In the genomic region with DNA sequence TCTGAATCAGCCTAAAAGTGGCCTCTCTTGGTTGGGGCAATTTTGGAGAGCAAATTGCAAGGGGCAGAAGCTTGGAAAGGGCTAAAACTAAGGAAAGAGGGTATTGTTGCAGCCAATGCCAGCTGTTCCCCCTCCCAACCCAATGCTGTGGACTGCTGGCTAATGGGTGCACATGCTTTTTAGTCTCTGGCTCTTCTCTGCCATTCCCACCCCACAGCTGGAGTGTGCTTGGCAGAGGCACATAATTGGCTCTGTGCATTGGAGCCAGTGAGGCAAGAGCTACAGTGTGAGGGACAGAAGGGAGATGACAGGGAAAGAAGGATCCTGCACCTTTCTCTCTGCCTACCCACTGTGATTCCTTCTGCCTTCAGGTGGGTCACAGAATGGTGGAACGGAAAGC, we compare ENCODE assay signal across 16 cellular contexts.
A peak's percentile ranks its signal among the peaks of the same experiment; 100 is the strongest.
DNase-seq lines count a peak whose midpoint lies in the region; TF ChIP-seq lines count a peak whose summit lies in the region.
"Had no signal": no experiment of that assay in that cellular context is flagged by ENCODE, and none has a peak within 500 bp of the region (broad histone marks: within the 10 kb centered on the region; RNA-seq: fewer than 3 reads in every experiment).

No MANE protein-coding gene starts in this region.

- H3K4me3 Mint-ChIP-seq in activated naive CD8-positive, alpha-beta T cell treated with anti-CD3 and anti-CD28 coated beads for 36 hours: no peak overlapping the region
- H3K4me3 Mint-ChIP-seq in Calu3 (ENCODE audit: low read depth, unreplicated experiment): no peak overlapping the region

- no peak overlapping the region for H3K4me3 ChIP-seq in left ventricle myocardium inferior
- H3K4me3 ChIP-seq: A549 had no signal

- no peak overlapping the region for H3K27ac Mint-ChIP-seq in activated naive CD8-positive, alpha-beta T cell treated with anti-CD3 and anti-CD28 coated beads for 36 hours
- H3K27ac Mint-ChIP-seq in Calu3 (ENCODE audit: unreplicated experiment): no peak overlapping the region

- peaks cover 9% of the 10 kb centered on the region for H3K4me1 Mint-ChIP-seq in activated naive CD8-positive, alpha-beta T cell treated with anti-CD3 and anti-CD28 coated beads for 36 hours
- H3K4me1 Mint-ChIP-seq in Calu3 (ENCODE audit: low read depth, unreplicated experiment): peaks cover 24% of the 10 kb centered on the region

- CTCF ChIA-PET in Calu3 (lab: Charles Lee): interaction anchor here (0.7 kb wide), 1 partner anchor 197 kb away, joined by 4 read pairs; no protein-coding TSS in a partner anchor

- DNase-seq in anterior cingulate cortex (lab: John Stamatoyannopoulos, UW): peak in 38 of 58 donors; percentile 8 to 81 (median 43)
- peak; percentile 13 to 89 (median 72) for DNase-seq in head of caudate nucleus
- DNase-seq in pons (ENCODE audit: low spot score): peak; percentile 86
- DNase-seq in left ventricle myocardium inferior: no peak
- no peak for DNase-seq in activated naive CD8-positive, alpha-beta T cell treated with anti-CD3 and anti-CD28 coated beads for 36 hours
- DNase-seq in Calu3: no peak
- no peak for DNase-seq in HT-29 (ENCODE audit: low spot score)
- DNase-seq: DMS53, NCI-H187, NCI-H345, NCI-H526, OCI-M1, SHP77 treated with DMSO at 0.1 percent for 48 hours had no signal

- H3K9me3 Mint-ChIP-seq in activated naive CD8-positive, alpha-beta T cell treated with anti-CD3 and anti-CD28 coated beads for 36 hours: no peaks in the 10 kb centered on the region
- no peaks in the 10 kb centered on the region for H3K9me3 Mint-ChIP-seq in Calu3 (ENCODE audit: low read depth, unreplicated experiment)

- H3K27me3 Mint-ChIP-seq in activated naive CD8-positive, alpha-beta T cell treated with anti-CD3 and anti-CD28 coated beads for 36 hours: peaks cover 45% of the 10 kb centered on the region
- H3K27me3 Mint-ChIP-seq in Calu3 (ENCODE audit: unreplicated experiment): no peaks in the 10 kb centered on the region

- peaks cover 1% of the 10 kb centered on the region for H3K36me3 Mint-ChIP-seq in activated naive CD8-positive, alpha-beta T cell treated with anti-CD3 and anti-CD28 coated beads for 36 hours
- peaks cover 24% of the 10 kb centered on the region for H3K36me3 Mint-ChIP-seq in Calu3 (ENCODE audit: insufficient read depth, unreplicated experiment)

- intact Hi-C loops in head of caudate nucleus (cut with DNase I): loop anchor here (10.0 kb wide), 1 partner anchor 66 kb away; no protein-coding TSS in a partner anchor
- intact Hi-C loops in left ventricle myocardium inferior (cut with micrococcal nuclease): no loop called here
- intact Hi-C loops in Calu3 (cut with micrococcal nuclease; ENCODE audit: unreplicated experiment): no loop called here

- no TSS peak for BruUV-seq in Calu3 (replicated peaks; lab: Mats Ljungman, UMichigan)

- peaks cover 15% of the 10 kb centered on the region for H3K4me1 ChIP-seq in left ventricle myocardium inferior
- H3K4me1 ChIP-seq: A549 had no signal

- H3K9me3 ChIP-seq in left ventricle myocardium inferior (replicated peaks): peaks cover 11% of the 10 kb centered on the region
- H3K9me3 ChIP-seq: A549 had no signal

- H3K27ac ChIP-seq in C4-2B: peak overlapping the region; percentile 77
- H3K27ac ChIP-seq in left ventricle myocardium inferior (replicated peaks): no peak overlapping the region
- H3K27ac ChIP-seq: A549, HL-60 had no signal

- peaks cover 84% of the 10 kb centered on the region for H3K27me3 ChIP-seq in left ventricle myocardium inferior (ENCODE audit: low read depth)

- H3K36me3 ChIP-seq in left ventricle myocardium inferior: no peaks in the 10 kb centered on the region

- TF ChIP-seq CTCF in C4-2B (conservative IDR thresholded peaks at IDR 0.05): no peak
- TF ChIP-seq CTCF in left ventricle myocardium inferior (IDR thresholded peaks at IDR 0.05; ENCODE audit: borderline replicate concordance): no peak
- no peak for TF ChIP-seq CTCF in Calu3 (IDR thresholded peaks at IDR 0.05; ENCODE audit: unreplicated experiment)

Comparison
In these comparisons a context has a peak if more than half of its experiments do, and no peak if none do; other contexts are left out.
1. DNase-seq: peak in anterior cingulate cortex (38 of 58), head of caudate nucleus (42 of 42) and pons (single experiment); none in left ventricle myocardium inferior (single experiment), activated naive CD8-positive, alpha-beta T cell treated with anti-CD3 and anti-CD28 coated beads for 36 hours (single experiment), Calu3 (single experiment) and HT-29 (single experiment).